1 cellular context compared by ENCODE assay signal in genomic region chr1:198030682-198031081, GRCh38.
TF ChIP-seq lines count a peak whose summit lies in the region.

No MANE protein-coding gene starts in this region.

TF ChIP-seq in SK-N-SH treated with all-trans-retinoic acid at 6 μM for 48 hours, 23 proteins besides CTCF, POLR2A, EP300 and RAD21 (continued from another document):
- TF ChIP-seq PATZ1 (CRISPR knock-in tag; IDR thresholded peaks at IDR 0.05; ENCODE audit: borderline replicate concordance) (no peak), PPARA (CRISPR knock-in tag; IDR thresholded peaks at IDR 0.05; ENCODE audit: borderline replicate concordance) (no peak), CSDC2 (CRISPR knock-in tag; IDR thresholded peaks at IDR 0.05) (no peak), ZNF565 (CRISPR knock-in tag; conservative IDR thresholded peaks at IDR 0.05; ENCODE audit: low read depth) (no peak), POU6F1 (CRISPR knock-in tag; IDR thresholded peaks at IDR 0.05; ENCODE audit: borderline replicate concordance, low read depth) (no peak)
